ENCODE assay signal across 20 cellular contexts in the genomic region with DNA sequence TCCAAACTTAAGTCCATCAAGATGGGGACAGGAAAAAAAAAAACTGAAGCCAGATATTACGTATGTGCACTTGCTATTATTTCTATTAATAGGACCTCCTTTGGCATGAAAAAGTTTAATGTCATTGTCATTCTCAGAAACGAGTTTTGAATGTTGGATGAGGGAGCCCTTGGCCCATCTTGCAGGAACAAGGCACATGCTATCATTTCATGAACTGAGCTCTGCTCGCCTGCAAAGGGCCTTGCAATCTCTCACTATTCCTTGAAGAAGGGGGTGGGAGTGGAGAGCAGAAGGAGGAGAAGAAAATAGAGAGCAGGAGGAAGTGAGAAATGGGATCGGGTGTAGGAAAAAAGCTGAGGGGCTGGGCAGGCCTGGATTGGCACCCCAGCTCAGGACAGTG. TPM values are rescaled to one million over a fixed set of nuclear protein-coding genes. Genes with fewer than 3 reads are reported as not detected.
A peak's percentile ranks its signal among the peaks of the same experiment; 100 is the strongest.
DNase-seq lines count a peak whose midpoint lies in the region; ATAC-seq and TF ChIP-seq lines count a peak whose summit lies in the region.
"Had no signal": no experiment of that assay in that cellular context is flagged by ENCODE, and none has a peak within 500 bp of the region (broad histone marks: within the 10 kb centered on the region; RNA-seq: fewer than 3 reads in every experiment).

No MANE protein-coding gene starts in this region.

- no peak for ATAC-seq in gastroesophageal sphincter
- ATAC-seq in CD8-positive, alpha-beta T cell: no peak

- H3K4me3 ChIP-seq in gastroesophageal sphincter (no peak overlapping the region), trophoblast cell (ENCODE audit: low read depth, low read length) (no peak overlapping the region)
- H3K4me3 ChIP-seq in CD8-positive, alpha-beta T cell (ENCODE audit: low read depth, low read length): no peak overlapping the region
- H3K4me3 ChIP-seq: SJCRH30 had no signal

- H2BK12ac ChIP-seq in H9 (ENCODE audit: insufficient read length, low read depth, low read length) (no peak overlapping the region), trophoblast cell (ENCODE audit: low read length) (no peak overlapping the region)

- CTCF ChIA-PET in CD8-positive, alpha-beta T cell (lab: Charles Lee): no interaction called here

- H2BK5ac ChIP-seq in H9 (ENCODE audit: insufficient read length, low read length) (no peak overlapping the region), trophoblast cell (ENCODE audit: low read depth, low read length, poor library complexity) (no peak overlapping the region)

- no peaks in the 10 kb centered on the region for H3K36me3 Mint-ChIP-seq in H9 (ENCODE audit: insufficient read depth in 1 of 3, low read depth in 3 of 3)
- no peaks in the 10 kb centered on the region for H3K36me3 Mint-ChIP-seq in CD8-positive, alpha-beta T cell
- H3K36me3 Mint-ChIP-seq: CD14-positive monocyte had no signal

- no peaks in the 10 kb centered on the region for H3K4me1 ChIP-seq in H9 (ENCODE audit: insufficient read depth, low read length)
- H3K4me1 ChIP-seq in gastroesophageal sphincter: peaks cover 0 to 43% (median 8%) of the 10 kb centered on the region in 3 donors
- H3K4me1 ChIP-seq in trophoblast cell (ENCODE audit: control insufficient read depth in 1 of 2, insufficient read depth in 2 of 2, low read length in 2 of 2): no peaks in the 10 kb centered on the region
- H3K4me1 ChIP-seq in CD8-positive, alpha-beta T cell (ENCODE audit: insufficient read depth, low read length): no peaks in the 10 kb centered on the region

- no peaks in the 10 kb centered on the region for H3K27me3 ChIP-seq in H9 (ENCODE audit: insufficient read depth, low read length)
- H3K27me3 ChIP-seq in gastroesophageal sphincter: no peaks in the 10 kb centered on the region
- H3K27me3 ChIP-seq in trophoblast cell (ENCODE audit: insufficient read depth, low read length): no peaks in the 10 kb centered on the region
- no peaks in the 10 kb centered on the region for H3K27me3 ChIP-seq in CD8-positive, alpha-beta T cell (ENCODE audit: insufficient read depth, low read length)
- H3K27me3 ChIP-seq: SJCRH30 had no signal

- peak; percentile 44 for DNase-seq in G401 (ENCODE audit: low spot score)
- DNase-seq in H9: no peak
- DNase-seq in trophoblast cell: no peak
- no peak for DNase-seq in iPS-NIHi7 (ENCODE audit: extremely low spot score)
- no peak for DNase-seq in effector CD8-positive, alpha-beta T cell (lab: John Stamatoyannopoulos, UW)
- no peak for DNase-seq in CD8-positive, alpha-beta T cell
- no peak for DNase-seq in SIG-M5 treated with dmso at 0.1 percent for 504 hours (lab: John Stamatoyannopoulos, UW; ENCODE audit: unreplicated experiment)
- DNase-seq: ACHN; AML-193; COR-L47; EL; H7; NCI-H187 treated with DMSO at 0.1 percent for 48 hours; NCI-H446 treated with DMSO at 0.1 percent for 48 hours; NK-92 treated with Interleukin-12 subunit alpha and Interleukin-12 subunit beta, amount 100 ng/mL, for 24 hours; OCI-M1; SJCRH30 had no signal

- no peak overlapping the region for H4K12ac ChIP-seq in trophoblast cell (ENCODE audit: low read depth, low read length)

- no peaks in the 10 kb centered on the region for H4K20me1 ChIP-seq in H9 (ENCODE audit: control insufficient read depth, insufficient read depth, insufficient read length)

- H2BK120ac ChIP-seq in H9 (ENCODE audit: low read depth, low read length, poor library complexity, severe bottlenecking) (no peak overlapping the region), trophoblast cell (ENCODE audit: insufficient read depth, low read length, poor library complexity) (no peak overlapping the region)

- TF ChIP-seq EP300 in gastroesophageal sphincter (IDR thresholded peaks at IDR 0.05): no peak

- H3K14ac ChIP-seq in H9 (ENCODE audit: insufficient read depth, low read length) (no peak overlapping the region), trophoblast cell (ENCODE audit: low read length) (no peak overlapping the region)

- H3K9me3 Mint-ChIP-seq in H9: no peaks in the 10 kb centered on the region
- H3K9me3 Mint-ChIP-seq in CD8-positive, alpha-beta T cell: no peaks in the 10 kb centered on the region

- H3K27ac ChIP-seq in H9 (ENCODE audit: insufficient read length, low read depth, low read length): no peak overlapping the region
- peak overlapping the region in 3 of 4 donors; percentile 35 to 61 (median 58) for H3K27ac ChIP-seq in gastroesophageal sphincter
- H3K27ac ChIP-seq in trophoblast cell (ENCODE audit: low read depth, low read length): no peak overlapping the region
- no peak overlapping the region for H3K27ac ChIP-seq in CD8-positive, alpha-beta T cell (ENCODE audit: low read depth, low read length)
- H3K27ac ChIP-seq: SJCRH30 had no signal

- H3K4me2 ChIP-seq in H9 (ENCODE audit: insufficient read depth, insufficient read length, low read length): no peak overlapping the region
- no peak overlapping the region for H3K4me2 ChIP-seq in trophoblast cell (ENCODE audit: low read length)

- H3K4ac ChIP-seq in H9 (ENCODE audit: low read depth, low read length) (no peak overlapping the region), trophoblast cell (ENCODE audit: low read depth, low read length) (no peak overlapping the region)

- H3K27ac Mint-ChIP-seq in H9: peak overlapping the region in 1 of 3 experiments; percentile 78; a peak in 3 of 7 replicates
- H3K27ac Mint-ChIP-seq in CD8-positive, alpha-beta T cell: no peak overlapping the region
- H3K27ac Mint-ChIP-seq: CD14-positive monocyte had no signal

- H3K79me2 ChIP-seq in H9 (ENCODE audit: insufficient read depth, low read length): no peaks in the 10 kb centered on the region
- no peaks in the 10 kb centered on the region for H3K79me2 ChIP-seq in trophoblast cell (ENCODE audit: control insufficient read depth, insufficient read depth, low read length, poor library complexity)

- no peak for TF ChIP-seq POLR2A in gastroesophageal sphincter (IDR thresholded peaks at IDR 0.05)

- H3K36me3 ChIP-seq in gastroesophageal sphincter (no peaks in the 10 kb centered on the region), trophoblast cell (ENCODE audit: control insufficient read depth in 1 of 2, insufficient read depth in 2 of 2, low read length in 2 of 2) (no peaks in the 10 kb centered on the region)
- H3K36me3 ChIP-seq in CD8-positive, alpha-beta T cell (ENCODE audit: insufficient read depth, low read length): no peaks in the 10 kb centered on the region
- H3K36me3 ChIP-seq: SJCRH30 had no signal

- H2AK5ac ChIP-seq in H9 (ENCODE audit: insufficient read length, low read length) (no peak overlapping the region), trophoblast cell (ENCODE audit: low read length) (no peak overlapping the region)

- H4K8ac ChIP-seq in H9 (replicated peaks; ENCODE audit: insufficient read length, low read depth, low read length) (no peak overlapping the region), trophoblast cell (ENCODE audit: low read depth, low read length) (no peak overlapping the region)

- H2AFZ ChIP-seq in H9 (ENCODE audit: low read length): peak overlapping the region; percentile 3
- peak overlapping the region; percentile 17 for H2AFZ ChIP-seq in trophoblast cell (ENCODE audit: insufficient read depth, low read length, poor library complexity)

- intact Hi-C loops in CD8-positive, alpha-beta T cell (cut with DNase I, micrococcal nuclease): no loop called here

- POLR2A ChIA-PET in CD8-positive, alpha-beta T cell (lab: Charles Lee): interaction anchor here (1.0 kb wide), 1 partner anchor 33 kb away, joined by 3 read pairs; no protein-coding TSS in a partner anchor

- H3K23ac ChIP-seq in H9 (ENCODE audit: insufficient read length, low read depth, low read length): no peak overlapping the region
- no peak overlapping the region for H3K23ac ChIP-seq in trophoblast cell (ENCODE audit: low read length)

- TF ChIP-seq CTCF in H9 (conservative IDR thresholded peaks at IDR 0.05) (no peak), gastroesophageal sphincter (IDR thresholded peaks at IDR 0.05) (no peak)
- no peak for TF ChIP-seq CTCF in CD8-positive, alpha-beta T cell (IDR thresholded peaks at IDR 0.05)

- no peak overlapping the region for H3K56ac ChIP-seq in H9 (ENCODE audit: insufficient read length, low read depth, low read length)

- H3K9ac ChIP-seq in H9 (ENCODE audit: extremely low read depth, insufficient read length, low read length) (no peak overlapping the region), trophoblast cell (ENCODE audit: low read length) (no peak overlapping the region)

- H3K9me3 ChIP-seq in H9 (ENCODE audit: control insufficient read depth, low read depth, low read length): no peaks in the 10 kb centered on the region
- H3K9me3 ChIP-seq in gastroesophageal sphincter: no peaks in the 10 kb centered on the region
- H3K9me3 ChIP-seq in trophoblast cell (ENCODE audit: insufficient read depth, low read depth, low read length): no peaks in the 10 kb centered on the region
- H3K9me3 ChIP-seq in CD8-positive, alpha-beta T cell (ENCODE audit: low read length): no peaks in the 10 kb centered on the region
- H3K9me3 ChIP-seq: SJCRH30 had no signal

- H4K91ac ChIP-seq in H9 (ENCODE audit: insufficient read length, low read depth, low read length) (no peak overlapping the region), trophoblast cell (ENCODE audit: low read depth, low read length) (no peak overlapping the region)

- H3K18ac ChIP-seq in H9 (ENCODE audit: insufficient read length, low read depth, low read length) (no peak overlapping the region), trophoblast cell (ENCODE audit: low read length) (no peak overlapping the region)

- H4K5ac ChIP-seq in H9 (ENCODE audit: insufficient read length, low read depth, low read length): no peak overlapping the region

- H3K4me1 Mint-ChIP-seq in H9: peaks cover 10 to 16% of the 10 kb centered on the region in 2 experiments
- no peaks in the 10 kb centered on the region for H3K4me1 Mint-ChIP-seq in CD8-positive, alpha-beta T cell (ENCODE audit: low read depth)
- H3K4me1 Mint-ChIP-seq: CD14-positive monocyte had no signal

- H3K23me2 ChIP-seq in H9 (ENCODE audit: insufficient read length, low read depth, low read length, poor library complexity, severe bottlenecking): no peaks in the 10 kb centered on the region

- in situ Hi-C loops in G401 (cut with HindIII; ENCODE audit: low sequenced_read_pairs): no loop called here

- no CpG with 5 or more reads among the region's 4 CpGs for WGBS in H9 (ENCODE audit: extremely low coverage, insufficient read length, low lambda C conversion rate)
- WGBS in gastroesophageal sphincter (ENCODE audit: low coverage in 1 of 2), 2 donors: 17 to 30% methylated on average over 4 of the region's 4 CpGs
- no CpG with 5 or more reads among the region's 4 CpGs for WGBS in trophoblast cell (ENCODE audit: extremely low coverage, insufficient coverage, insufficient read length)

- H3K27me3 Mint-ChIP-seq in H9 (ENCODE audit: low read depth): no peaks in the 10 kb centered on the region
- H3K27me3 Mint-ChIP-seq in CD8-positive, alpha-beta T cell (ENCODE audit: low read depth): peaks cover 17% of the 10 kb centered on the region

- H2BK15ac ChIP-seq in H9 (ENCODE audit: low read depth, low read length): no peak overlapping the region

- no peaks in the 10 kb centered on the region for H3K79me1 ChIP-seq in H9 (ENCODE audit: insufficient read depth, low read depth, low read length, poor library complexity, severe bottlenecking)
- H3K79me1 ChIP-seq in trophoblast cell (ENCODE audit: low read length): no peaks in the 10 kb centered on the region

- H2BK20ac ChIP-seq in H9 (ENCODE audit: low read depth, low read length, poor library complexity, severe bottlenecking): no peak overlapping the region

- H3T11ph ChIP-seq in H9 (ENCODE audit: low read length): no peak overlapping the region

- no peak overlapping the region for H3K4me3 Mint-ChIP-seq in H9
- H3K4me3 Mint-ChIP-seq in CD8-positive, alpha-beta T cell: no peak overlapping the region
- H3K4me3 Mint-ChIP-seq: CD14-positive monocyte had no signal

RNA-seq across cellular contexts. Expression of gene SPATA4, which starts 34.3 kb away (rescaled TPM):
- total RNA-seq in G401 (2014; rRNA removed; shearing (Covaris generic)): not detected in 2 replicates
- not detected in 2 replicates for total RNA-seq in H9 (2021)
- under 1 TPM in 2 of 4 donors, not detected in 2; 0.46 to 0.64 TPM for total RNA-seq in gastroesophageal sphincter
- 0.03 and 0.04 TPM in 2 replicates for polyA plus RNA-seq in trophoblast cell (2013)
- not detected for total RNA-seq in CD8-positive, alpha-beta T cell
- total RNA-seq: H7, RPMI7951 had no signal
- polyA plus RNA-seq: CD14-positive monocyte had no signal

RNA-seq across cellular contexts. Expression of gene ASB5, which starts 39.4 kb away (rescaled TPM):
- not detected in 2 replicates for total RNA-seq in G401 (2014; rRNA removed; shearing (Covaris generic))
- not detected in 2 replicates for total RNA-seq in H9 (2021)
- total RNA-seq in gastroesophageal sphincter: 10 to 100 TPM; 21.8 to 69.1 (median 25.9) TPM
- 0.12 and 0.16 TPM in 2 replicates for polyA plus RNA-seq in trophoblast cell (2013)
- total RNA-seq in CD8-positive, alpha-beta T cell: not detected
- total RNA-seq: RPMI7951 had no signal
- polyA plus RNA-seq: CD14-positive monocyte had no signal

Comparison
In these comparisons a context has a peak if more than half of its experiments do, and no peak if none do; other contexts are left out.
1. H3K27ac ChIP-seq: peak in gastroesophageal sphincter (3 of 4); none in H9 (single experiment), trophoblast cell (single experiment) and CD8-positive, alpha-beta T cell (single experiment).
2. RNA of gene ASB5, which starts 39.4 kb away (total RNA-seq): 21.8 to 69.1 TPM in gastroesophageal sphincter; not detected in G401, not detected in H9 and not detected in CD8-positive, alpha-beta T cell; every median in the first group is over 10 times any median in the second.